ENCODE assay signal across 16 cellular contexts in genomic region chr20:1209447-1210387, GRCh38. TPM values are rescaled to one million over a fixed set of nuclear protein-coding genes. Genes with fewer than 3 reads are reported as not detected.
DNase-seq lines count a peak whose midpoint lies in the region; ATAC-seq, FAIRE-seq and TF ChIP-seq lines count a peak whose summit lies in the region.
"Had no signal": no experiment of that assay in that cellular context is flagged by ENCODE, and none has a peak within 500 bp of the region (broad histone marks: within the 10 kb centered on the region; RNA-seq: fewer than 3 reads in every experiment).

No MANE protein-coding gene starts in this region.

- intact Hi-C loops in heart left ventricle (cut with DNase I): loop anchor here (2.0 to 10.0 kb wide), 10 partner anchors 32 to 395 kb away; partner anchors contain the start of gene PSMF1 (in 1 of the 10)
- intact Hi-C loops in endothelial cell of umbilical vein (cut with micrococcal nuclease): loop anchor here (1.0 to 10.0 kb wide), 3 partner anchors 255 to 294 kb away; no protein-coding TSS in a partner anchor
- intact Hi-C loops in thyroid gland (cut with DNase I): loop anchor here (5.0 kb wide), 1 partner anchor 392 kb away; no protein-coding TSS in a partner anchor

- no peaks in the 10 kb centered on the region for H3K27me3 ChIP-seq in cardiac muscle cell
- peaks cover 0 to 4% (median 0%) of the 10 kb centered on the region in 9 donors for H3K27me3 ChIP-seq in heart left ventricle
- H3K27me3 ChIP-seq in OCI-LY3 (ENCODE audit: low read depth, low read length): peaks cover 23% of the 10 kb centered on the region
- H3K27me3 ChIP-seq in endothelial cell of umbilical vein (ENCODE audit: control insufficient read depth in 2 of 2, insufficient read depth in 2 of 2, low read length in 2 of 2): peaks cover 11 to 44% of the 10 kb centered on the region in 2 experiments
- no peaks in the 10 kb centered on the region for H3K27me3 ChIP-seq in thyroid gland
- H3K27me3 ChIP-seq: hepatocyte, right atrium auricular region had no signal

- H3K9ac ChIP-seq in OCI-LY3 (ENCODE audit: low read length) (no peak overlapping the region), endothelial cell of umbilical vein (replicated peaks; ENCODE audit: extremely low read depth, insufficient read depth, low read length) (no peak overlapping the region)

- ATAC-seq in heart left ventricle (no peak), T-cell (replicated peaks in 1 of 4) (no peak)
- peak; percentile 65 for ATAC-seq in stimulated activated effector memory CD8-positive, alpha-beta T cell treated with anti-CD3 and anti-CD28 coated beads, Interleukin-12 subunit alpha, Interleukin-12 subunit beta, amount 100 ng/mL, for 72 hours
- ATAC-seq: CD8-positive, alpha-beta T cell; mucosa of descending colon had no signal

- no peak overlapping the region for H3K4me3 Mint-ChIP-seq in stimulated activated effector memory CD8-positive, alpha-beta T cell treated with anti-CD3 and anti-CD28 coated beads, Interleukin-12 subunit alpha, Interleukin-12 subunit beta, amount 100 ng/mL, for 72 hours
- H3K4me3 Mint-ChIP-seq in T-cell: no peak overlapping the region
- H3K4me3 Mint-ChIP-seq: CD8-positive, alpha-beta T cell; dendritic cell treated with granulocyte-macrophage colony-stimulating factor and Interleukin-4, amounts not matched to agents 40 ng/mL and 50 ng/mL, for 4 days had no signal

- H3K36me3 Mint-ChIP-seq in stimulated activated effector memory CD8-positive, alpha-beta T cell treated with anti-CD3 and anti-CD28 coated beads, Interleukin-12 subunit alpha, Interleukin-12 subunit beta, amount 100 ng/mL, for 72 hours: no peaks in the 10 kb centered on the region
- no peaks in the 10 kb centered on the region for H3K36me3 Mint-ChIP-seq in T-cell
- H3K36me3 Mint-ChIP-seq: CD8-positive, alpha-beta T cell had no signal

- H3K4me1 ChIP-seq in cardiac muscle cell (ENCODE audit: low read depth) (peaks cover 4% of the 10 kb centered on the region), heart left ventricle (peaks cover 0 to 7% (median 0%) of the 10 kb centered on the region in 12 donors), OCI-LY3 (ENCODE audit: low read length) (peaks cover 7% of the 10 kb centered on the region), endothelial cell of umbilical vein (ENCODE audit: control insufficient read depth, extremely low read depth, insufficient read depth, low read length) (no peaks in the 10 kb centered on the region), thyroid gland (peaks cover 0 to 7% of the 10 kb centered on the region in 2 donors)
- H3K4me1 ChIP-seq: right atrium auricular region had no signal

- FAIRE-seq in endothelial cell of umbilical vein (lab: Jason Lieb, UNC): peak; percentile 71

- no peaks in the 10 kb centered on the region for H4K20me1 ChIP-seq in OCI-LY3 (ENCODE audit: insufficient read depth, low read length)
- H4K20me1 ChIP-seq in endothelial cell of umbilical vein (replicated peaks; ENCODE audit: control insufficient read depth, extremely low read depth, insufficient read depth, low read length): no peaks in the 10 kb centered on the region

- no peak overlapping the region for H3K27ac Mint-ChIP-seq in stimulated activated effector memory CD8-positive, alpha-beta T cell treated with anti-CD3 and anti-CD28 coated beads, Interleukin-12 subunit alpha, Interleukin-12 subunit beta, amount 100 ng/mL, for 72 hours
- no peak overlapping the region for H3K27ac Mint-ChIP-seq in T-cell
- H3K27ac Mint-ChIP-seq: CD8-positive, alpha-beta T cell; dendritic cell treated with granulocyte-macrophage colony-stimulating factor and Interleukin-4, amounts not matched to agents 40 ng/mL and 50 ng/mL, for 4 days had no signal

- H3K27me3 Mint-ChIP-seq in T-cell: peaks cover 10 to 11% of the 10 kb centered on the region in 2 donors

- no peaks in the 10 kb centered on the region for H3K36me3 ChIP-seq in cardiac muscle cell
- H3K36me3 ChIP-seq in heart left ventricle: no peaks in the 10 kb centered on the region
- H3K36me3 ChIP-seq in OCI-LY3 (replicated peaks; ENCODE audit: low read depth, low read length): no peaks in the 10 kb centered on the region
- no peaks in the 10 kb centered on the region for H3K36me3 ChIP-seq in endothelial cell of umbilical vein (ENCODE audit: control insufficient read depth in 2 of 2, extremely low read depth in 1 of 2, insufficient read depth in 2 of 2, low read length in 2 of 2)
- H3K36me3 ChIP-seq in thyroid gland: no peaks in the 10 kb centered on the region
- H3K36me3 ChIP-seq: right atrium auricular region had no signal

- CTCF ChIA-PET in endothelial cell of umbilical vein (lab: Charles Lee) (interaction anchor here (0.6 to 4.2 kb wide), 8 partner anchors 89 to 391 kb away, joined by 3 to 32 read pairs (median 4); partner anchors contain the start of gene NSFL1C), T-cell (lab: Charles Lee) (interaction anchor here (0.6 to 0.7 kb wide), 2 partner anchors 14 to 18 kb away, joined by 3 read pairs; no protein-coding TSS in a partner anchor)

- no peak overlapping the region for H3K4me2 ChIP-seq in OCI-LY3 (ENCODE audit: low read length)
- H3K4me2 ChIP-seq in endothelial cell of umbilical vein (ENCODE audit: insufficient read depth, low read length): no peak overlapping the region
- H3K4me2 ChIP-seq: hepatocyte had no signal

- POLR2A ChIA-PET in endothelial cell of umbilical vein (lab: Charles Lee) (no interaction called here), T-cell (lab: Charles Lee) (no interaction called here)

- no peaks in the 10 kb centered on the region for H3K79me2 ChIP-seq in OCI-LY3 (ENCODE audit: low read length)
- H3K79me2 ChIP-seq in endothelial cell of umbilical vein (ENCODE audit: control insufficient read depth, insufficient read depth, low read length): no peaks in the 10 kb centered on the region
- H3K79me2 ChIP-seq: hepatocyte had no signal

- no peaks in the 10 kb centered on the region for H3K9me3 ChIP-seq in cardiac muscle cell (ENCODE audit: low read depth)
- H3K9me3 ChIP-seq in heart left ventricle: no peaks in the 10 kb centered on the region
- no peaks in the 10 kb centered on the region for H3K9me3 ChIP-seq in OCI-LY3 (ENCODE audit: insufficient read depth, low read length)
- H3K9me3 ChIP-seq in endothelial cell of umbilical vein (replicated peaks; ENCODE audit: control insufficient read depth, insufficient read depth, low read length): no peaks in the 10 kb centered on the region
- H3K9me3 ChIP-seq in thyroid gland: no peaks in the 10 kb centered on the region
- H3K9me3 ChIP-seq: mucosa of descending colon, right atrium auricular region had no signal

- no TSS peak for BruUV-seq in endothelial cell of umbilical vein (replicated peaks; lab: Mats Ljungman, UMichigan)

- peak; percentile 29 for TF ChIP-seq CTCF in cardiac muscle cell (IDR thresholded peaks at IDR 0.05; ENCODE audit: low read depth, low read length)
- TF ChIP-seq CTCF in heart left ventricle (IDR thresholded peaks at IDR 0.05): peak in 3 of 12 donors; percentile 5 to 14 (median 12)
- TF ChIP-seq CTCF in OCI-LY3 (IDR thresholded peaks at IDR 0.05; ENCODE audit: low read depth, low read length): peak; percentile 26; the same call in 1 of the 2 replicates
- TF ChIP-seq CTCF in endothelial cell of umbilical vein (IDR thresholded peaks at IDR 0.05; ENCODE audit: extremely low read depth in 1 of 2, insufficient read depth in 1 of 2, low read depth in 1 of 2, low read length in 2 of 2): peak; percentile 32 to 41
- TF ChIP-seq CTCF in thyroid gland (IDR thresholded peaks at IDR 0.05): no peak

- no peak overlapping the region for H3K27ac ChIP-seq in cardiac muscle cell
- no peak overlapping the region for H3K27ac ChIP-seq in heart left ventricle
- H3K27ac ChIP-seq in OCI-LY3 (ENCODE audit: low read length): no peak overlapping the region
- no peak overlapping the region for H3K27ac ChIP-seq in endothelial cell of umbilical vein (ENCODE audit: insufficient read depth, low read depth, low read length)
- no peak overlapping the region for H3K27ac ChIP-seq in thyroid gland
- H3K27ac ChIP-seq: hepatocyte, right atrium auricular region had no signal

- H3K9me3 Mint-ChIP-seq in stimulated activated effector memory CD8-positive, alpha-beta T cell treated with anti-CD3 and anti-CD28 coated beads, Interleukin-12 subunit alpha, Interleukin-12 subunit beta, amount 100 ng/mL, for 72 hours: no peaks in the 10 kb centered on the region
- H3K9me3 Mint-ChIP-seq in T-cell: no peaks in the 10 kb centered on the region
- H3K9me3 Mint-ChIP-seq: CD8-positive, alpha-beta T cell; dendritic cell treated with granulocyte-macrophage colony-stimulating factor and Interleukin-4, amounts not matched to agents 40 ng/mL and 50 ng/mL, for 4 days had no signal

- H3K4me3 ChIP-seq in cardiac muscle cell: no peak overlapping the region
- no peak overlapping the region for H3K4me3 ChIP-seq in heart left ventricle
- no peak overlapping the region for H3K4me3 ChIP-seq in OCI-LY3 (ENCODE audit: low read length)
- no peak overlapping the region for H3K4me3 ChIP-seq in endothelial cell of umbilical vein (replicated peaks in 1 of 3; ENCODE audit: insufficient read depth in 1 of 3, low read depth in 1 of 3, low read length in 3 of 3)
- H3K4me3 ChIP-seq in thyroid gland (replicated peaks in 1 of 3): no peak overlapping the region
- H3K4me3 ChIP-seq: hepatocyte, mucosa of descending colon, right atrium auricular region had no signal

- dilution Hi-C loops in endothelial cell of umbilical vein (cut with MboI; ENCODE audit: extremely low pct_ligation_motif_present, low sequenced_read_pairs): no loop called here

- WGBS in heart left ventricle, 4 donors: 56 to 60% (median 58%) methylated on average over 5 of the region's 5 CpGs
- WGBS in thyroid gland, 2 donors: 64 to 69% methylated on average over 5 of the region's 5 CpGs

- DNase-seq in cardiac muscle cell (ENCODE audit: low read depth in 1 of 2, low spot score in 1 of 2) (no peak), heart left ventricle (no peak), endothelial cell of umbilical vein (ENCODE audit: low read depth, low spot score) (peak; percentile 16), T-cell (no peak), thyroid gland (no peak)
- no peak for DNase-seq in stimulated activated effector memory CD8-positive, alpha-beta T cell treated with anti-CD3 and anti-CD28 coated beads, Interleukin-12 subunit alpha, Interleukin-12 subunit beta, amount 100 ng/mL, for 72 hours (ENCODE audit: low spot score in 2 of 2)
- no peak for DNase-seq in activated CD8-positive, alpha-beta memory T cell treated with anti-CD3 and anti-CD28 coated beads, Interleukin-2, amount 50 U/mL, for 48 hours
- DNase-seq: activated gamma-delta T cell; CD8-positive, alpha-beta T cell; mucosa of descending colon; NCI-H2029 had no signal

- no peak for TF ChIP-seq POLR2A in heart left ventricle (IDR thresholded peaks at IDR 0.05)
- TF ChIP-seq POLR2A in endothelial cell of umbilical vein (IDR thresholded peaks at IDR 0.05; ENCODE audit: low read depth, low read length): no peak
- TF ChIP-seq POLR2A in thyroid gland (IDR thresholded peaks at IDR 0.05): no peak

- H2AFZ ChIP-seq in OCI-LY3 (ENCODE audit: low read depth, low read length) (no peak overlapping the region), endothelial cell of umbilical vein (ENCODE audit: low read depth, low read length) (no peak overlapping the region)
- H2AFZ ChIP-seq: hepatocyte had no signal

- peaks cover 5% of the 10 kb centered on the region for H3K4me1 Mint-ChIP-seq in stimulated activated effector memory CD8-positive, alpha-beta T cell treated with anti-CD3 and anti-CD28 coated beads, Interleukin-12 subunit alpha, Interleukin-12 subunit beta, amount 100 ng/mL, for 72 hours
- peaks cover 10 to 17% (median 12%) of the 10 kb centered on the region in 3 donors for H3K4me1 Mint-ChIP-seq in T-cell

- H3K9me1 ChIP-seq in endothelial cell of umbilical vein (replicated peaks; ENCODE audit: control insufficient read depth, extremely low read depth, insufficient read depth, low read length): no peaks in the 10 kb centered on the region

RNA-seq across cellular contexts. Expression of gene C20orf202, which starts 6.5 kb away (rescaled TPM):
- total RNA-seq in cardiac muscle cell (0.14 and 0.83 TPM in 2 replicates), heart left ventricle (under 1 TPM in 8 of 9 donors, not detected in 1; 0.25 to 0.47 (median 0.32) TPM), endothelial cell of umbilical vein (not detected in 2 replicates), T-cell (under 1 TPM in 4 of 5 donors, not detected in 1; 0.23 to 0.41 (median 0.30) TPM), thyroid gland (under 1 TPM in 1 of 4 donors, not detected in 3; 0.27 TPM)
- polyA plus RNA-seq in cardiac muscle cell (0.19 and 0.27 TPM in 2 replicates), heart left ventricle (under 1 TPM; 0.21 to 0.46 TPM), endothelial cell of umbilical vein (not detected in 2 replicates)
- 0.04 TPM in 1 of 2 replicates, not detected in the other for polyA plus RNA-seq in endothelial cell of umbilical vein (2011; cell fraction: cytosol; rRNA removed)
- 0.09 TPM in 1 of 2 replicates, not detected in the other for polyA plus RNA-seq in endothelial cell of umbilical vein (2011; cell fraction: nucleus; rRNA removed)
- polyA plus RNA-seq in endothelial cell of umbilical vein (2012): not detected in 2 replicates
- polyA minus RNA-seq in endothelial cell of umbilical vein: not detected in 2 replicates
- not detected for polyA minus RNA-seq in endothelial cell of umbilical vein (2011; cell fraction: cytosol; rRNA and poly(A)+ RNA removed)
- not detected in 2 replicates for polyA minus RNA-seq in endothelial cell of umbilical vein (2011; cell fraction: nucleus; rRNA and poly(A)+ RNA removed)
- total RNA-seq: CD8-positive, alpha-beta T cell had no signal

RNA-seq across cellular contexts. Expression of gene RAD21L1, which starts 16.1 kb away (rescaled TPM):
- total RNA-seq in cardiac muscle cell (0.28 and 0.33 TPM in 2 replicates), heart left ventricle (not detected), endothelial cell of umbilical vein (not detected in 2 replicates), T-cell (1 to 10 TPM in 1 of 5 donors, under 1 TPM in 2, not detected in 2; 0.73 to 1.6 (median 0.88) TPM), thyroid gland (not detected)
- polyA plus RNA-seq in cardiac muscle cell (0.16 and 1.2 TPM in 2 replicates), heart left ventricle (not detected), endothelial cell of umbilical vein (0.06 TPM in 1 of 2 replicates, not detected in the other)
- 0.03 and 0.07 TPM in 2 replicates for polyA plus RNA-seq in endothelial cell of umbilical vein (2011; cell fraction: cytosol; rRNA removed)
- 0.07 and 0.24 TPM in 2 replicates for polyA plus RNA-seq in endothelial cell of umbilical vein (2011; cell fraction: nucleus; rRNA removed)
- polyA plus RNA-seq in endothelial cell of umbilical vein (2012): 0.27 and 0.31 TPM in 2 replicates
- polyA minus RNA-seq in endothelial cell of umbilical vein: not detected in 2 replicates
- polyA minus RNA-seq in endothelial cell of umbilical vein (2011; cell fraction: cytosol; rRNA and poly(A)+ RNA removed): not detected
- not detected in 2 replicates for polyA minus RNA-seq in endothelial cell of umbilical vein (2011; cell fraction: nucleus; rRNA and poly(A)+ RNA removed)
- total RNA-seq: CD8-positive, alpha-beta T cell; hepatocyte; HT-29; mucosa of descending colon; right atrium auricular region had no signal
- polyA plus RNA-seq: hepatocyte had no signal

RNA-seq across cellular contexts. Expression of gene TMEM74B, which starts 24.9 kb away (rescaled TPM):
- total RNA-seq in cardiac muscle cell (27.7 and 40.3 TPM in 2 replicates), heart left ventricle (1 to 10 TPM in 8 of 9 donors, under 1 TPM in 1; 0.69 to 5.6 (median 1.9) TPM), endothelial cell of umbilical vein (0.67 and 1.1 TPM in 2 replicates), T-cell (under 1 TPM in 1 of 5 donors, not detected in 4; 0.13 TPM), thyroid gland (1 to 10 TPM in 3 of 4 donors, under 1 TPM in 1; 0.63 to 2.7 (median 1.8) TPM)
- polyA plus RNA-seq in cardiac muscle cell (10.9 and 12.3 TPM in 2 replicates), heart left ventricle (1 to 10 TPM in 1 of 2 donors, under 1 TPM in 1; 0.55 to 6.6 TPM), endothelial cell of umbilical vein (0.26 and 0.54 TPM in 2 replicates)
- polyA plus RNA-seq in endothelial cell of umbilical vein (2011; cell fraction: cytosol; rRNA removed): 0.06 and 0.24 TPM in 2 replicates
- polyA plus RNA-seq in endothelial cell of umbilical vein (2011; cell fraction: nucleus; rRNA removed): 2.6 and 3.4 TPM in 2 replicates
- 0.43 and 1.3 TPM in 2 replicates for polyA plus RNA-seq in endothelial cell of umbilical vein (2012)
- polyA minus RNA-seq in endothelial cell of umbilical vein: 0.17 and 0.36 TPM in 2 replicates
- not detected for polyA minus RNA-seq in endothelial cell of umbilical vein (2011; cell fraction: cytosol; rRNA and poly(A)+ RNA removed)
- polyA minus RNA-seq in endothelial cell of umbilical vein (2011; cell fraction: nucleus; rRNA and poly(A)+ RNA removed): 0.24 TPM in 1 of 2 replicates, not detected in the other
- total RNA-seq: CD8-positive, alpha-beta T cell had no signal

RNA-seq across cellular contexts. Expression of gene SNPH, which starts 56.4 kb away (rescaled TPM):
- total RNA-seq in cardiac muscle cell (8.1 and 14.6 TPM in 2 replicates), heart left ventricle (10 to 100 TPM in 7 of 9 donors, 1 to 10 TPM in 2; 6.5 to 17.4 (median 11.7) TPM), endothelial cell of umbilical vein (5.1 and 5.5 TPM in 2 replicates), T-cell (10 to 100 TPM; 12.9 to 29.8 (median 23.4) TPM), thyroid gland (10 to 100 TPM in 3 of 4 donors, 1 to 10 TPM in 1; 9.3 to 16.2 (median 13.6) TPM)
- polyA plus RNA-seq in cardiac muscle cell (3.8 and 7.4 TPM in 2 replicates), heart left ventricle (1 to 10 TPM; 4.3 to 5.8 TPM), endothelial cell of umbilical vein (2.3 TPM in 2 replicates)
- polyA plus RNA-seq in endothelial cell of umbilical vein (2011; cell fraction: cytosol; rRNA removed): 1.7 and 2.4 TPM in 2 replicates
- polyA plus RNA-seq in endothelial cell of umbilical vein (2011; cell fraction: nucleus; rRNA removed): 4.8 and 7.5 TPM in 2 replicates
- 4.2 and 4.9 TPM in 2 replicates for polyA plus RNA-seq in endothelial cell of umbilical vein (2012)
- 3.0 and 3.4 TPM in 2 replicates for polyA minus RNA-seq in endothelial cell of umbilical vein
- polyA minus RNA-seq in endothelial cell of umbilical vein (2011; cell fraction: cytosol; rRNA and poly(A)+ RNA removed): not detected
- 2.8 and 3.0 TPM in 2 replicates for polyA minus RNA-seq in endothelial cell of umbilical vein (2011; cell fraction: nucleus; rRNA and poly(A)+ RNA removed)

Comparison
In these comparisons a context has a peak if more than half of its experiments do, and no peak if none do; other contexts are left out.
1. CTCF ChIP-seq: peak in cardiac muscle cell (single experiment), OCI-LY3 (single experiment) and endothelial cell of umbilical vein (2 of 2); none in thyroid gland (0 of 6).